In genomic region chr3:16265455-16265786, GRCh38 we compare ENCODE assay signal across 8 cellular contexts. TPM values are rescaled to one million over a fixed set of nuclear protein-coding genes. Genes with fewer than 3 reads are reported as not detected.
A peak's percentile ranks its signal among the peaks of the same experiment; 100 is the strongest.
DNase-seq lines count a peak whose midpoint lies in the region; ATAC-seq, FAIRE-seq and TF ChIP-seq lines count a peak whose summit lies in the region.

No MANE protein-coding gene starts in this region.

- in situ Hi-C loops in astrocyte of the cerebellum (cut with HindIII; ENCODE audit: low sequenced_read_pairs), result no loop called here

- H3K27ac ChIP-seq in right lobe of liver (peak overlapping the region; percentile 72 to 96 (median 93)), thymus (ENCODE audit: low read depth) (peak overlapping the region; percentile 83)

- no peak for DNase-seq in activated T-cell treated with anti-CD3 and anti-CD28 coated beads, Interleukin-2, amount 50 U/mL, for 24 hours
- no peak for DNase-seq in activated T-cell treated with anti-CD3 and anti-CD28 coated beads, Interleukin-2, amount 50 U/mL, for 48 hours
- DNase-seq in astrocyte of the cerebellum (ENCODE audit: low read depth) (no peak), right lobe of liver (no peak), DMS 273 (lab: John Stamatoyannopoulos, UW; ENCODE audit: unreplicated experiment) (no peak), foreskin melanocyte (no peak), D721Med (ENCODE audit: insufficient read length, low spot score) (no peak)

- H3K36me3 ChIP-seq in right lobe of liver (peaks cover 0 to 5% (median 2%) of the 10 kb centered on the region in 4 donors), thymus (ENCODE audit: control insufficient read depth, insufficient read depth) (no peaks in the 10 kb centered on the region)

- no peaks in the 10 kb centered on the region for H3K9me3 ChIP-seq in right lobe of liver
- H3K9me3 ChIP-seq in thymus (ENCODE audit: control insufficient read depth), result no peaks in the 10 kb centered on the region

- TF ChIP-seq CTCF in astrocyte of the cerebellum (IDR thresholded peaks at IDR 0.05; ENCODE audit: low read depth, low read length, missing control alignments) (no peak), right lobe of liver (IDR thresholded peaks at IDR 0.05) (no peak), D721Med (IDR thresholded peaks at IDR 0.05; ENCODE audit: insufficient read depth, missing control alignments) (no peak)

- peak overlapping the region; percentile 89 for H3K4me3 Mint-ChIP-seq in activated T-cell treated with anti-CD3 and anti-CD28 coated beads, Interleukin-2, amount 50 U/mL, for 24 hours

- H3K27me3 ChIP-seq in right lobe of liver (no peaks in the 10 kb centered on the region), thymus (ENCODE audit: control insufficient read depth, insufficient read depth) (no peaks in the 10 kb centered on the region)

- TF ChIP-seq POLR2A in right lobe of liver (IDR thresholded peaks at IDR 0.05), result peak; percentile 7

- 0% methylated on average over 6 of the region's 6 CpGs for WGBS in right lobe of liver (ENCODE audit: insufficient coverage, low coverage, low lambda C conversion rate, missing lambda C conversion rate)
- WGBS in thymus, result under 1% methylated on average over 6 of the region's 6 CpGs

- H3K4me1 ChIP-seq in right lobe of liver (peaks cover 0 to 43% (median 5%) of the 10 kb centered on the region in 4 donors), thymus (ENCODE audit: control insufficient read depth, insufficient read depth, low read length) (peaks cover 3% of the 10 kb centered on the region)

- peak overlapping the region; percentile 82 for H3K4me3 ChIP-seq in astrocyte of the cerebellum (ENCODE audit: low read depth, low read length)
- peak overlapping the region; percentile 63 to 91 (median 70) for H3K4me3 ChIP-seq in right lobe of liver
- H3K4me3 ChIP-seq in thymus (ENCODE audit: low read length), result peak overlapping the region; percentile 82

- intact Hi-C loops in right lobe of liver (cut with DNase I), result no loop called here

- H3K4me1 Mint-ChIP-seq in activated T-cell treated with anti-CD3 and anti-CD28 coated beads, Interleukin-2, amount 50 U/mL, for 24 hours (ENCODE audit: low read depth), result peaks cover 39% of the 10 kb centered on the region

- no peaks in the 10 kb centered on the region for H3K27me3 Mint-ChIP-seq in activated T-cell treated with anti-CD3 and anti-CD28 coated beads, Interleukin-2, amount 50 U/mL, for 24 hours

- peak overlapping the region; percentile 100 for H3K27ac Mint-ChIP-seq in activated T-cell treated with anti-CD3 and anti-CD28 coated beads, Interleukin-2, amount 50 U/mL, for 24 hours

- no peaks in the 10 kb centered on the region for H3K9me3 Mint-ChIP-seq in activated T-cell treated with anti-CD3 and anti-CD28 coated beads, Interleukin-2, amount 50 U/mL, for 24 hours

- FAIRE-seq in D721Med (lab: Jason Lieb, UNC), result no peak

- ATAC-seq in right lobe of liver, result no peak

- H3K36me3 Mint-ChIP-seq in activated T-cell treated with anti-CD3 and anti-CD28 coated beads, Interleukin-2, amount 50 U/mL, for 24 hours (ENCODE audit: low read depth), result peaks cover 47% of the 10 kb centered on the region

RNA-seq across cellular contexts. Expression of gene OXNAD1, which starts 0.4 kb away (rescaled TPM):
- total RNA-seq in right lobe of liver, result 10 to 100 TPM in 5 of 6 experiments, 1 to 10 TPM in 1; 8.1 to 27.2 (median 16.2) TPM
- 34.4 TPM for polyA plus RNA-seq in thymus

RNA-seq across cellular contexts. Expression of gene DPH3, which starts 0.7 kb away (rescaled TPM):
- 10 to 100 TPM in 5 of 6 experiments, 1 to 10 TPM in 1; 9.7 to 15.0 (median 12.9) TPM for total RNA-seq in right lobe of liver
- polyA plus RNA-seq in thymus, result 21.2 TPM
